1 cellular context compared by ENCODE assay signal in genomic region chr3:13085846-13086179, GRCh38.
TF ChIP-seq lines count a peak whose summit lies in the region.

No MANE protein-coding gene starts in this region.

TF ChIP-seq in GM12878, 131 proteins besides CTCF, POLR2A, EP300 and RAD21:
- TF ChIP-seq SKIL (IDR thresholded peaks at IDR 0.05; ENCODE audit: low read depth, poor library complexity, severe bottlenecking) (no peak), MLLT1 (IDR thresholded peaks at IDR 0.05) (no peak), FOXM1 (IDR thresholded peaks at IDR 0.05; ENCODE audit: low read depth, low read length) (no peak), SUPT20H (IDR thresholded peaks at IDR 0.05; ENCODE audit: borderline replicate concordance, control insufficient read depth, low read depth, low read length) (no peak), MXI1 (IDR thresholded peaks at IDR 0.05; ENCODE audit: low read depth, low read length) (no peak), TARDBP (IDR thresholded peaks at IDR 0.05; ENCODE audit: borderline replicate concordance) (no peak), BACH1 (IDR thresholded peaks at IDR 0.05; ENCODE audit: borderline replicate concordance) (no peak), TCF7 (IDR thresholded peaks at IDR 0.05; ENCODE audit: borderline replicate concordance) (no peak)
